Comparison of ENCODE assay signal across 19 cellular contexts in genomic region chr1:205940710-205941109, GRCh38. TPM values are rescaled to one million over a fixed set of nuclear protein-coding genes. Genes with fewer than 3 reads are reported as not detected.
DNase-seq lines count a peak whose midpoint lies in the region; ATAC-seq and TF ChIP-seq lines count a peak whose summit lies in the region.
"Had no signal": no experiment of that assay in that cellular context is flagged by ENCODE, and none has a peak within 500 bp of the region (broad histone marks: within the 10 kb centered on the region; RNA-seq: fewer than 3 reads in every experiment).

No MANE protein-coding gene starts in this region.

- H3K27me3 Mint-ChIP-seq in progenitor cell of endocrine pancreas = peaks cover 12% of the 10 kb centered on the region

- H3K9me3 ChIP-seq in heart right ventricle = no peaks in the 10 kb centered on the region
- H3K9me3 ChIP-seq: BE2C, HAP-1 had no signal

- peak overlapping the region; percentile 83 for H3K27ac Mint-ChIP-seq in progenitor cell of endocrine pancreas
- H3K27ac Mint-ChIP-seq: CD8-positive, alpha-beta T cell; HFFc6 had no signal

- H3K9me3 Mint-ChIP-seq in progenitor cell of endocrine pancreas (ENCODE audit: low read depth) = no peaks in the 10 kb centered on the region
- H3K9me3 Mint-ChIP-seq: CD8-positive, alpha-beta T cell; HFFc6 had no signal

- ATAC-seq in heart right ventricle (peak; percentile 26 to 78 (median 62)), left cardiac atrium (peak; percentile 10 to 46)
- ATAC-seq: CD8-positive, alpha-beta T cell had no signal

- peaks cover 49% of the 10 kb centered on the region for H3K4me1 Mint-ChIP-seq in progenitor cell of endocrine pancreas (ENCODE audit: low read depth)

- no peak for DNase-seq in heart right ventricle
- no peak for DNase-seq in cardiac septum (ENCODE audit: low spot score)
- DNase-seq in left cardiac atrium = no peak
- DNase-seq in progenitor cell of endocrine pancreas (ENCODE audit: low spot score, unreplicated experiment) = no peak
- DNase-seq in NCI-H187 treated with DMSO at 0.1 percent for 48 hours (lab: John Stamatoyannopoulos, UW) = no peak
- DNase-seq in NCI-H187 (lab: John Stamatoyannopoulos, UW) = no peak
- DNase-seq in posterior cingulate gyrus = no peak
- DNase-seq: BE2C; CD8-positive, alpha-beta T cell; COR-L47; DMS153; DMS79 treated with DMSO at 0.1 percent for 48 hours; EL; GOT3; HFFc6 had no signal

- TF ChIP-seq CTCF in heart right ventricle (IDR thresholded peaks at IDR 0.05) (no peak), progenitor cell of endocrine pancreas (IDR thresholded peaks at IDR 0.05; ENCODE audit: unreplicated experiment) (no peak)

- H3K4me1 ChIP-seq in heart right ventricle = peaks cover 0 to 19% (median 0%) of the 10 kb centered on the region in 9 donors
- H3K4me1 ChIP-seq: BE2C had no signal

- WGBS in heart right ventricle, 2 donors = 41 to 53% methylated on average over 5 of the region's 5 CpGs

- H3K36me3 ChIP-seq in heart right ventricle = no peaks in the 10 kb centered on the region
- H3K36me3 ChIP-seq: BE2C, HAP-1 had no signal

- H3K27ac ChIP-seq in heart right ventricle = no peak overlapping the region
- H3K27ac ChIP-seq: HL-60 had no signal

- H3K4me3 Mint-ChIP-seq in progenitor cell of endocrine pancreas (ENCODE audit: low read depth) = no peak overlapping the region
- H3K4me3 Mint-ChIP-seq: CD14-positive monocyte; CD8-positive, alpha-beta T cell; HFFc6 had no signal

- H3K36me3 Mint-ChIP-seq in progenitor cell of endocrine pancreas (ENCODE audit: insufficient read depth) = no peaks in the 10 kb centered on the region
- H3K36me3 Mint-ChIP-seq: CD14-positive monocyte; CD8-positive, alpha-beta T cell had no signal

- no peak overlapping the region for H3K4me3 ChIP-seq in heart right ventricle
- H3K4me3 ChIP-seq: HAP-1 had no signal

- H3K27me3 ChIP-seq in heart right ventricle = peaks cover 0 to 42% (median 0%) of the 10 kb centered on the region in 7 donors

- intact Hi-C loops in heart right ventricle (cut with DNase I) (no loop called here), cardiac septum (cut with DNase I) (no loop called here), left cardiac atrium (cut with DNase I) (no loop called here), posterior cingulate gyrus (cut with DNase I) (no loop called here)

RNA-seq across cellular contexts. Expression of gene SLC26A9, which starts 2.5 kb away (rescaled TPM):
- total RNA-seq in heart right ventricle = 10 to 100 TPM in 8 of 10 donors, 1 to 10 TPM in 2; 8.4 to 41.1 (median 14.4) TPM
- 10 to 100 TPM in 1 of 2 donors, 1 to 10 TPM in 1; 3.3 to 10.7 TPM for polyA plus RNA-seq in heart right ventricle
- 9.8 TPM for total RNA-seq in cardiac septum
- 10 to 100 TPM; 11.3 to 25.4 TPM for total RNA-seq in left cardiac atrium
- total RNA-seq in progenitor cell of endocrine pancreas = 2.9 and 3.2 TPM in 2 replicates
- total RNA-seq: CD8-positive, alpha-beta T cell; HFFc6 had no signal
- polyA plus RNA-seq: AG04450, CD14-positive monocyte had no signal
